ENCODE assay signal across 21 cellular contexts in genomic region chr15:59321000-59321689, GRCh38.
"Had no signal": no experiment of that assay in that cellular context is flagged by ENCODE, and none has a peak within 500 bp of the region (broad histone marks: within the 10 kb centered on the region; RNA-seq: fewer than 3 reads in every experiment).

No MANE protein-coding gene starts in this region.

- DNase-seq: activated CD4-positive, alpha-beta T cell treated with anti-CD3 and anti-CD28 coated beads for 36 hours; activated CD4-positive, alpha-beta T cell treated with anti-CD3 and anti-CD28 coated beads, Interleukin-2, amount 50 U/mL, for 48 hours; activated naive CD4-positive, alpha-beta T cell treated with anti-CD3 and anti-CD28 coated beads, Interleukin-2, amount 10 ng/mL, durations not matched to agents 7 days and 5 days; activated naive CD8-positive, alpha-beta T cell treated with anti-CD3 and anti-CD28 coated beads, Interleukin-2, amount 50 U/mL, for 24 hours; activated T-cell treated with anti-CD3 and anti-CD28 coated beads, Interleukin-2, amount 50 U/mL, for 1 hour; anterior cingulate cortex; caudate nucleus; dorsolateral prefrontal cortex; foreskin keratinocyte; kidney; left lung; midbrain; occipital lobe; posterior cingulate gyrus; sigmoid colon; stimulated activated CD4-positive, alpha-beta T cell treated with anti-CD3 and anti-CD28 coated beads, Interleukin-4, amount 100 ng/mL, for 24 hours; upper lobe of right lung had no signal

- H3K27me3 Mint-ChIP-seq: activated CD4-positive, alpha-beta T cell treated with anti-CD3 and anti-CD28 coated beads for 36 hours; activated naive CD8-positive, alpha-beta T cell treated with anti-CD3 and anti-CD28 coated beads, Interleukin-2, amount 50 U/mL, for 24 hours; brain; stimulated activated memory B cell treated with anti-CD40 and anti-IgM and Interleukin-4, amounts not matched to agents 10 μg/mL and 1 μg/mL and 100 μg/mL, for 72 hours had no signal

- H3K27ac ChIP-seq: dorsolateral prefrontal cortex, foreskin keratinocyte, left lung, sigmoid colon, thoracic aorta, upper lobe of right lung had no signal

- FAIRE-seq: kidney had no signal

- ATAC-seq: activated CD4-positive, alpha-beta T cell treated with anti-CD3 and anti-CD28 coated beads for 36 hours; activated naive CD8-positive, alpha-beta T cell treated with anti-CD3 and anti-CD28 coated beads, Interleukin-2, amount 50 U/mL, for 24 hours; foreskin keratinocyte; stimulated activated memory B cell treated with anti-CD40 and anti-IgM and Interleukin-4, amounts not matched to agents 10 μg/mL and 1 μg/mL and 100 μg/mL, for 72 hours; upper lobe of right lung; WTC11 had no signal

- H3K27ac Mint-ChIP-seq: activated CD4-positive, alpha-beta T cell treated with anti-CD3 and anti-CD28 coated beads for 36 hours; activated naive CD8-positive, alpha-beta T cell treated with anti-CD3 and anti-CD28 coated beads, Interleukin-2, amount 50 U/mL, for 24 hours; brain; stimulated activated memory B cell treated with anti-CD40 and anti-IgM and Interleukin-4, amounts not matched to agents 10 μg/mL and 1 μg/mL and 100 μg/mL, for 72 hours; WTC11 had no signal

- H3K27me3 ChIP-seq: dorsolateral prefrontal cortex, foreskin keratinocyte, left lung, sigmoid colon, upper lobe of right lung had no signal

- H3K36me3 ChIP-seq: left lung, sigmoid colon, thoracic aorta, upper lobe of right lung had no signal

- H3K4me3 Mint-ChIP-seq: activated CD4-positive, alpha-beta T cell treated with anti-CD3 and anti-CD28 coated beads for 36 hours; activated naive CD4-positive, alpha-beta T cell treated with anti-CD3 and anti-CD28 coated beads, Interleukin-2, amount 10 ng/mL, durations not matched to agents 7 days and 5 days; activated naive CD8-positive, alpha-beta T cell treated with anti-CD3 and anti-CD28 coated beads, Interleukin-2, amount 50 U/mL, for 24 hours; brain; stimulated activated memory B cell treated with anti-CD40 and anti-IgM and Interleukin-4, amounts not matched to agents 10 μg/mL and 1 μg/mL and 100 μg/mL, for 72 hours; WTC11 had no signal

- H3K36me3 Mint-ChIP-seq: brain had no signal

- H3K9me3 Mint-ChIP-seq: stimulated activated memory B cell treated with anti-CD40 and anti-IgM and Interleukin-4, amounts not matched to agents 10 μg/mL and 1 μg/mL and 100 μg/mL, for 72 hours had no signal

- H3K4me3 ChIP-seq: dorsolateral prefrontal cortex, left lung, sigmoid colon, thoracic aorta, upper lobe of right lung had no signal

- H3K4me1 ChIP-seq: foreskin keratinocyte had no signal
